1 cellular context compared by ENCODE assay signal in genomic region chr10:97336446-97336845, GRCh38.
TF ChIP-seq lines count a peak whose summit lies in the region.

No MANE protein-coding gene starts in this region.

TF ChIP-seq in K562, 482 proteins besides CTCF, POLR2A, EP300 and RAD21:
- TF ChIP-seq HSF4 (CRISPR knock-in tag; IDR thresholded peaks at IDR 0.05; ENCODE audit: borderline replicate concordance) (no peak), NEUROD1 (IDR thresholded peaks at IDR 0.05; ENCODE audit: borderline replicate concordance, low read depth, low read length, partially characterized antibody) (no peak), ZNF239 (CRISPR knock-in tag; IDR thresholded peaks at IDR 0.05) (no peak), ZFP36 (IDR thresholded peaks at IDR 0.05; ENCODE audit: low read depth, low read length, partially characterized antibody) (no peak), CUX1 (CRISPR knock-in tag; IDR thresholded peaks at IDR 0.05) (no peak), HNRNPUL1 (IDR thresholded peaks at IDR 0.05; ENCODE audit: low read length) (no peak), RBM25 (IDR thresholded peaks at IDR 0.05; ENCODE audit: low read depth, low read length, severe bottlenecking) (no peak), PYGO2 (tag; IDR thresholded peaks at IDR 0.05) (no peak), RCOR1 (IDR thresholded peaks at IDR 0.05; ENCODE audit: borderline replicate concordance in 1 of 2, low read depth in 2 of 2, low read length in 2 of 2) (no peak), FOXK2 (conservative IDR thresholded peaks at IDR 0.05 in 1 of 2, IDR thresholded peaks at IDR 0.05 in 1 of 2; ENCODE audit: low read depth in 2 of 2) (no peak)
